Comparison of ENCODE assay signal across 16 cellular contexts in the genomic region with DNA sequence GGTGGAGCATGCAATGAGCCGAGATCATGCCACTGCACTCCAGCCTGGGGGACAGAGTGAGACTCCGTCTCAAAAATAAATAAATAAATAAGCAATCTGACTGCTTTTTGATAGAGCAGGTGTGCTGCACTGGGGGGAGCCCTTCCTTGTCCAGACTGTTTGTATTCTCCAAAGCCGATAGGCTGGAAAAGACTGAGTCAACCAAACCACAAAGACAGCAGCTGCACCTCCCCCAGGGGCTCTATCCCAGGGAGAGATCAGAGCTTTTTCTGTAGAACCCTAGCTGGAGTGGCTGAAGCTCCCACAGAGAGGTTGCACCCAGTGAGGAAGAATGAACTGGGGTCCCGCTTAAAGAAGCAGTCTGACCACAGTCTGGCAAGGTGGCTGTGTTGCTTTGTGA.
"Had no signal": no experiment of that assay in that cellular context is flagged by ENCODE, and none has a peak within 500 bp of the region (broad histone marks: within the 10 kb centered on the region; RNA-seq: fewer than 3 reads in every experiment).

No MANE protein-coding gene starts in this region.

- ATAC-seq: left cardiac atrium; lower lobe of right lung; natural killer cell treated with Interleukin-12 subunit alpha and Interleukin-12 subunit beta and Interleukin-15 and Interleukin-18, amount 100 ng/mL, for 72 hours; right cardiac atrium; stimulated activated memory B cell treated with anti-CD40 and anti-IgM and Interleukin-4, amounts not matched to agents 10 μg/mL and 1 μg/mL and 100 μg/mL, for 72 hours had no signal

- DNase-seq: activated CD4-positive, alpha-beta memory T cell treated with anti-CD3 and anti-CD28 coated beads, Interleukin-2, amount 10 ng/mL, durations not matched to agents 7 days and 5 days; activated gamma-delta T cell; activated T-cell treated with anti-CD3 and anti-CD28 coated beads, Interleukin-2, amount 50 U/mL, for 48 hours; brain microvascular endothelial cell; dermis blood vessel endothelial cell; endodermal cell; glutamatergic neuron; immature natural killer cell; left cardiac atrium; lower lobe of right lung; nucleus accumbens; right cardiac atrium; T1000 had no signal

- H3K4me3 ChIP-seq: lower lobe of right lung, tibial nerve had no signal
